Comparison of ENCODE assay signal across 27 cellular contexts in the genomic region with DNA sequence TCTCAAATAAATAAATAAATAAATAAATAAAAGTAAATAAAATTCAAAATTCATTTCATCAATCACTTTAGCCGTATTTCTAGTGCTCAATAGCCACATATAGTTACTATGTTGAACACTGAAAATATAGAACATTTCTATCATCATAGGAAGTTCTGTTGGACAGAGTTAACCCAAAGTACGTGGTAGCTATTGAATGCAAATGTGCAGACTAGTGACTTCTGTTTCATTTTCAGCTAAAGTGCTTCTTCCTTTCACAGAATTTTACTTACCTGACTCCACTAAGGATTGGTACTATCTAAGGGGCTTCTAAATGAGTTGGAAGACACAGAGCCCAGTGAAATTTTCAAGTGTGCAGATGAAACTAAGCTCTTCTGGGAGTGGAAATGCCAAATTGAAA.
"Had no signal": no experiment of that assay in that cellular context is flagged by ENCODE, and none has a peak within 500 bp of the region (broad histone marks: within the 10 kb centered on the region; RNA-seq: fewer than 3 reads in every experiment).

No MANE protein-coding gene starts in this region.

- H3K27ac ChIP-seq: stomach, suprapubic skin, testis, thoracic aorta, thyroid gland, tibial artery, tibial nerve, transverse colon, upper lobe of left lung, upper lobe of right lung, uterus, vagina had no signal

- ATAC-seq: stimulated activated effector memory CD8-positive, alpha-beta T cell treated with anti-CD3 and anti-CD28 coated beads, Interleukin-12 subunit alpha, Interleukin-12 subunit beta, amount 100 ng/mL, for 72 hours; stimulated activated memory B cell treated with anti-CD40 and anti-IgM and Interleukin-4, amounts not matched to agents 10 μg/mL and 1 μg/mL and 100 μg/mL, for 72 hours; stimulated activated naive B cell treated with anti-CD40 and anti-IgM and Interleukin-4, amounts not matched to agents 10 μg/mL and 1 μg/mL and 100 μg/mL, for 72 hours; stimulated activated naive CD8-positive, alpha-beta T cell treated with anti-CD3 and anti-CD28 coated beads, Interleukin-15, amount 100 ng/mL, for 72 hours; stimulated activated naive CD8-positive, alpha-beta T cell treated with anti-CD3 and anti-CD28 coated beads, Interleukin-15, Interleukin-2, amounts not matched to agents 100 U/mL and 50 U/mL, for 24 hours; upper lobe of right lung had no signal

- DNase-seq: stimulated activated CD4-positive, alpha-beta T cell treated with anti-CD3 and anti-CD28 coated beads, Interleukin-2, amount 100 ng/mL, for 48 hours; stimulated activated CD4-positive, alpha-beta T cell treated with anti-CD3 and anti-CD28 coated beads, Interleukin-4, amount 100 ng/mL, for 1 hour; stimulated activated CD4-positive, alpha-beta T cell treated with anti-CD3 and anti-CD28 coated beads, Interleukin-4, amount 100 ng/mL, for 24 hours; stimulated activated CD4-positive, alpha-beta T cell treated with anti-CD3 and anti-CD28 coated beads, Interleukin-4, amount 100 ng/mL, for 4 hours; stimulated activated CD8-positive, alpha-beta memory T cell treated with anti-CD3 and anti-CD28 coated beads, Interleukin-4, amount 100 ng/mL, for 48 hours; stimulated activated naive B cell treated with anti-CD40 and anti-IgM and Interleukin-4, amounts not matched to agents 10 μg/mL and 1 μg/mL and 100 μg/mL, for 72 hours; stimulated activated naive CD4-positive, alpha-beta T cell; stimulated activated naive CD4-positive, alpha-beta T cell treated with Interleukin-2 at 50 U/mL for 16 hours; stimulated activated naive CD8-positive, alpha-beta T cell treated with anti-CD3 and anti-CD28 coated beads, Interleukin-15, amount 100 ng/mL, for 72 hours; stimulated activated naive CD8-positive, alpha-beta T cell treated with anti-CD3 and anti-CD28 coated beads, Interleukin-15, Interleukin-2, amounts not matched to agents 100 U/mL and 50 U/mL, for 24 hours; stomach; substantia nigra; testis; thyroid gland; tibial artery; transverse colon; trophoblast cell; upper lobe of left lung; upper lobe of right lung; uterus had no signal

- H3K36me3 ChIP-seq: stomach, suprapubic skin, thoracic aorta, thyroid gland, tibial artery, tibial nerve, transverse colon, upper lobe of left lung, upper lobe of right lung, uterus, vagina had no signal

- H3K4me1 ChIP-seq: stomach, suprapubic skin, testis, tibial artery, tibial nerve, transverse colon, upper lobe of left lung, upper lobe of right lung, uterus, vagina had no signal

- H3K9me3 ChIP-seq: stomach, testis, thoracic aorta, thyroid gland, tibial artery, tibial nerve, transverse colon, upper lobe of right lung, uterus, vagina had no signal

- FAIRE-seq: urothelium cell line had no signal

- H3K27me3 ChIP-seq: stomach, suprapubic skin, testis, thyroid gland, tibial artery, tibial nerve, transverse colon, upper lobe of left lung, upper lobe of right lung, uterus, vagina had no signal

- H3K4me3 ChIP-seq: stomach, suprapubic skin, testis, thoracic aorta, thyroid gland, tibial artery, tibial nerve, transverse colon, upper lobe of left lung, upper lobe of right lung, uterus, vagina had no signal
